In the genomic region with DNA sequence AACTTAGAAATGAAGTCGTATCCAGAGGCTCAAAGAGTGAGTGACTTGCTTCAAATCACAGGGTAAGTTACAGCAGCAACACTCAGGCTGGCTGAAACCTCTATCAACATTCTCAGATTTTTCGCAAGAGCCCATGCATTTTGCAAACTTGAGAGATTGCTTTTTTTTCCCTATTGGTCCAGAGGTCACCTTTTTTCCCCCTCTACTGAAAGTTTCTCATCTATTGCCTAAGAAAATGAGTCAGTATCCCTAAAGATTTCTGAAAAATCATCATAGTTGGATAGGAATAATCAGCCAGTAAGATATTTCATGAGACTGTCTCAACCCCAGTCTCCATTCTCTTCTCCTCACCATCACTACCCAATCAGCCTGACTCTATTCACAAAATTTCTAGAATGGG, we compare ENCODE assay signal across 14 cellular contexts.
DNase-seq lines count a peak whose midpoint lies in the region; ATAC-seq and TF ChIP-seq lines count a peak whose summit lies in the region.
"Had no signal": no experiment of that assay in that cellular context is flagged by ENCODE, and none has a peak within 500 bp of the region (broad histone marks: within the 10 kb centered on the region; RNA-seq: fewer than 3 reads in every experiment).

No MANE protein-coding gene starts in this region.

- no peaks in the 10 kb centered on the region for H3K9me3 ChIP-seq in neutrophil

- no peak overlapping the region for H3K4me3 Mint-ChIP-seq in HFFc6
- H3K4me3 Mint-ChIP-seq: activated CD4-positive, alpha-beta memory T cell treated with anti-CD3 and anti-CD28 coated beads for 36 hours; stimulated activated naive CD8-positive, alpha-beta T cell treated with anti-CD3 and anti-CD28 coated beads, Interleukin-15, Interleukin-2, amounts not matched to agents 100 ng/mL and 50 ng/mL, for 24 hours had no signal

- no peaks in the 10 kb centered on the region for H3K36me3 Mint-ChIP-seq in HFFc6 (ENCODE audit: low read depth)

- no peaks in the 10 kb centered on the region for H3K36me3 ChIP-seq in neutrophil

- no peaks in the 10 kb centered on the region for H3K27me3 ChIP-seq in neutrophil

- H3K9me3 Mint-ChIP-seq in HFFc6, result no peaks in the 10 kb centered on the region
- H3K9me3 Mint-ChIP-seq: activated CD4-positive, alpha-beta memory T cell treated with anti-CD3 and anti-CD28 coated beads for 36 hours; stimulated activated naive CD8-positive, alpha-beta T cell treated with anti-CD3 and anti-CD28 coated beads, Interleukin-15, Interleukin-2, amounts not matched to agents 100 ng/mL and 50 ng/mL, for 24 hours had no signal

- peak overlapping the region; percentile 33; the same call in 1 of the 2 replicates for H3K27ac Mint-ChIP-seq in HFFc6
- H3K27ac Mint-ChIP-seq: activated CD4-positive, alpha-beta memory T cell treated with anti-CD3 and anti-CD28 coated beads for 36 hours had no signal

- TF ChIP-seq CTCF in HFFc6 (IDR thresholded peaks at IDR 0.05) (no peak), fibroblast of mammary gland (conservative IDR thresholded peaks at IDR 0.05; ENCODE audit: control insufficient read depth, insufficient read depth, low read depth, low read length) (no peak), neutrophil (IDR thresholded peaks at IDR 0.05) (no peak)

- peaks cover 39% of the 10 kb centered on the region for H3K4me1 Mint-ChIP-seq in HFFc6 (ENCODE audit: low read depth)

- peak overlapping the region; percentile 86 for H3K27ac ChIP-seq in neutrophil
- H3K27ac ChIP-seq: C4-2B had no signal

- peak; percentile 15 for DNase-seq in AG08396 (ENCODE audit: low spot score)
- peak; percentile 11 for DNase-seq in HFFc6
- DNase-seq in fibroblast of mammary gland (ENCODE audit: low read depth), result peak; percentile 92
- no peak for DNase-seq in inferior parietal cortex (ENCODE audit: extremely low spot score)
- DNase-seq in NCI-H2081 (lab: John Stamatoyannopoulos, UW), result no peak
- no peak for DNase-seq in NCI-H524 (lab: John Stamatoyannopoulos, UW)
- DNase-seq: activated CD4-positive, alpha-beta memory T cell treated with anti-CD3 and anti-CD28 coated beads for 36 hours; amygdala; MV-4-11; stimulated activated CD4-positive, alpha-beta T cell treated with anti-CD3 and anti-CD28 coated beads, Interleukin-1b, Interleukin-23, amount 100 ng/mL, for 48 hours had no signal

- H3K27me3 Mint-ChIP-seq in HFFc6 (ENCODE audit: insufficient read depth), result no peaks in the 10 kb centered on the region
- H3K27me3 Mint-ChIP-seq: activated CD4-positive, alpha-beta memory T cell treated with anti-CD3 and anti-CD28 coated beads for 36 hours; stimulated activated naive CD8-positive, alpha-beta T cell treated with anti-CD3 and anti-CD28 coated beads, Interleukin-15, Interleukin-2, amounts not matched to agents 100 ng/mL and 50 ng/mL, for 24 hours had no signal

- no peak for ATAC-seq in HG02623 (IDR thresholded peaks at IDR 0.05; ENCODE audit: unreplicated experiment)

- H3K4me3 ChIP-seq in fibroblast of mammary gland (ENCODE audit: control insufficient read depth, low read depth, low read length), result no peak overlapping the region
- no peak overlapping the region for H3K4me3 ChIP-seq in neutrophil (ENCODE audit: low read depth in 1 of 2, low read length in 1 of 2)

- peaks cover 32 to 42% of the 10 kb centered on the region in 2 experiments for H3K4me1 ChIP-seq in neutrophil (ENCODE audit: control insufficient read depth in 1 of 2, insufficient read depth in 1 of 2, low read depth in 1 of 2, low read length in 1 of 2)

Comparison
In these comparisons a context has a peak if more than half of its experiments do, and no peak if none do; other contexts are left out.
1. DNase-seq: peak in AG08396 (single experiment), HFFc6 (single experiment) and fibroblast of mammary gland (single experiment); none in inferior parietal cortex (single experiment), NCI-H2081 (0 of 2) and NCI-H524 (0 of 2).